ENCODE assay signal across 1 cellular context in genomic region chr9:86545085-86545484, GRCh38.
TF ChIP-seq lines count a peak whose summit lies in the region.

No MANE protein-coding gene starts in this region.

TF ChIP-seq in GM23338, 12 proteins besides CTCF, POLR2A, EP300 and RAD21 (continued from another document):
- no peak for TF ChIP-seq ZNF462 (CRISPR knock-in tag; IDR thresholded peaks at IDR 0.05)
- TF ChIP-seq NANOG (IDR thresholded peaks at IDR 0.05; ENCODE audit: borderline replicate concordance), result no peak
- TF ChIP-seq, protein P1, sequence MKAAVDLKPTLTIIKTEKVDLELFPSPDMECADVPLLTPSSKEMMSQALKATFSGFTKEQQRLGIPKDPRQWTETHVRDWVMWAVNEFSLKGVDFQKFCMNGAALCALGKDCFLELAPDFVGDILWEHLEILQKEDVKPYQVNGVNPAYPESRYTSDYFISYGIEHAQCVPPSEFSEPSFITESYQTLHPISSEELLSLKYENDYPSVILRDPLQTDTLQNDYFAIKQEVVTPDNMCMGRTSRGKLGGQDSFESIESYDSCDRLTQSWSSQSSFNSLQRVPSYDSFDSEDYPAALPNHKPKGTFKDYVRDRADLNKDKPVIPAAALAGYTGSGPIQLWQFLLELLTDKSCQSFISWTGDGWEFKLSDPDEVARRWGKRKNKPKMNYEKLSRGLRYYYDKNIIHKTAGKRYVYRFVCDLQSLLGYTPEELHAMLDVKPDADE (IDR thresholded peaks at IDR 0.05), result no peak
